Comparison of ENCODE assay signal across 1 cellular context in the genomic region with DNA sequence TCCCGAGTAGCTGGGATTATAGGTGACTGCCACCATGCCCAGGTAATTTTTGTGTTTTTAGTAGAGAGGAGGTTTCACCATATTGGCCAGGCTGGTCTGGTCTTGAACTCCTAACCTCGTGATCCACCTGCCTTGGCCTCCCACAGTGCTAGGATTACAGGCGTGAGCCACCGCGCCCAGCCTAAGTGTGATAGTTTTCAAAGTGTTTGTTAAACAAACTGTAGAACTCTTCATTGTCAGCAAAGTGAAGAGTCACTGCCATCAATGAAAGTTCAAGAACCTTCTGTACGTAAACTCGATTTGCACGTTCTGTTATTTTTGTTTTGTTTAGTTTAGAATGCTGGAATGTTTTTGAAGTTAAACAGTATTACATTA.
TF ChIP-seq lines count a peak whose summit lies in the region.

No MANE protein-coding gene starts in this region.

TF ChIP-seq in HepG2, 621 proteins besides CTCF, POLR2A, EP300 and RAD21 (continued from another document and continues in another):
- TF ChIP-seq ZBTB3 (CRISPR knock-in tag; IDR thresholded peaks at IDR 0.05; ENCODE audit: borderline replicate concordance, low read depth) (no peak), CCAR2 (optimal IDR thresholded peaks at IDR 0.05; ENCODE audit: low read depth, low read length) (no peak), ZNF550 (CRISPR knock-in tag; IDR thresholded peaks at IDR 0.05; ENCODE audit: borderline replicate concordance) (no peak), GATAD2A (CRISPR knock-in tag; IDR thresholded peaks at IDR 0.05) (peak; percentile 86), ZNF326 (CRISPR knock-in tag; IDR thresholded peaks at IDR 0.05; ENCODE audit: borderline replicate concordance) (no peak), ZNF773 (CRISPR knock-in tag; IDR thresholded peaks at IDR 0.05; ENCODE audit: borderline replicate concordance) (no peak), GABPA (IDR thresholded peaks at IDR 0.05; ENCODE audit: low read depth, low read length) (no peak), GABPA (CRISPR knock-in tag; IDR thresholded peaks at IDR 0.05; ENCODE audit: low read depth) (no peak; the same call in 1 of the 2 replicates), ZIK1 (CRISPR knock-in tag; IDR thresholded peaks at IDR 0.05; ENCODE audit: borderline replicate concordance, low read depth) (no peak), ZFAT (CRISPR knock-in tag; conservative IDR thresholded peaks at IDR 0.05) (no peak), FOXK1 (CRISPR knock-in tag; IDR thresholded peaks at IDR 0.05; ENCODE audit: borderline replicate concordance, low read depth) (peak; percentile 19; the same call in 1 of the 2 replicates), BCL6 (CRISPR knock-in tag; IDR thresholded peaks at IDR 0.05) (peak; percentile 90), YEATS4 (CRISPR knock-in tag; IDR thresholded peaks at IDR 0.05; ENCODE audit: borderline replicate concordance) (no peak), ZNF816 (CRISPR knock-in tag; IDR thresholded peaks at IDR 0.05; ENCODE audit: borderline replicate concordance) (no peak), ZNF674 (CRISPR knock-in tag; IDR thresholded peaks at IDR 0.05; ENCODE audit: low read depth) (no peak), FOXO1 (CRISPR knock-in tag; IDR thresholded peaks at IDR 0.05) (peak; percentile 14; the same call in 1 of the 2 replicates), ZNF775 (CRISPR knock-in tag; IDR thresholded peaks at IDR 0.05; ENCODE audit: borderline replicate concordance) (0 out of 2 replicates have a peak, but pooled peaks have one; percentile 35), SRSF1 (optimal IDR thresholded peaks at IDR 0.05; ENCODE audit: low read depth, low read length) (no peak), SP2 (CRISPR knock-in tag; IDR thresholded peaks at IDR 0.05) (no peak), ZNF180 (CRISPR knock-in tag; IDR thresholded peaks at IDR 0.05; ENCODE audit: borderline replicate concordance, low read depth) (no peak), GATA4 (IDR thresholded peaks at IDR 0.05; ENCODE audit: borderline replicate concordance, low read depth) (0 out of 2 replicates have a peak, but pooled peaks have one; percentile 52), SALL1 (CRISPR knock-in tag; IDR thresholded peaks at IDR 0.05) (peak; percentile 48; the same call in 1 of the 2 replicates), ERF (CRISPR knock-in tag; IDR thresholded peaks at IDR 0.05) (no peak), HOXA3 (CRISPR knock-in tag; IDR thresholded peaks at IDR 0.05) (no peak)
- TF ChIP-seq, protein P1, sequence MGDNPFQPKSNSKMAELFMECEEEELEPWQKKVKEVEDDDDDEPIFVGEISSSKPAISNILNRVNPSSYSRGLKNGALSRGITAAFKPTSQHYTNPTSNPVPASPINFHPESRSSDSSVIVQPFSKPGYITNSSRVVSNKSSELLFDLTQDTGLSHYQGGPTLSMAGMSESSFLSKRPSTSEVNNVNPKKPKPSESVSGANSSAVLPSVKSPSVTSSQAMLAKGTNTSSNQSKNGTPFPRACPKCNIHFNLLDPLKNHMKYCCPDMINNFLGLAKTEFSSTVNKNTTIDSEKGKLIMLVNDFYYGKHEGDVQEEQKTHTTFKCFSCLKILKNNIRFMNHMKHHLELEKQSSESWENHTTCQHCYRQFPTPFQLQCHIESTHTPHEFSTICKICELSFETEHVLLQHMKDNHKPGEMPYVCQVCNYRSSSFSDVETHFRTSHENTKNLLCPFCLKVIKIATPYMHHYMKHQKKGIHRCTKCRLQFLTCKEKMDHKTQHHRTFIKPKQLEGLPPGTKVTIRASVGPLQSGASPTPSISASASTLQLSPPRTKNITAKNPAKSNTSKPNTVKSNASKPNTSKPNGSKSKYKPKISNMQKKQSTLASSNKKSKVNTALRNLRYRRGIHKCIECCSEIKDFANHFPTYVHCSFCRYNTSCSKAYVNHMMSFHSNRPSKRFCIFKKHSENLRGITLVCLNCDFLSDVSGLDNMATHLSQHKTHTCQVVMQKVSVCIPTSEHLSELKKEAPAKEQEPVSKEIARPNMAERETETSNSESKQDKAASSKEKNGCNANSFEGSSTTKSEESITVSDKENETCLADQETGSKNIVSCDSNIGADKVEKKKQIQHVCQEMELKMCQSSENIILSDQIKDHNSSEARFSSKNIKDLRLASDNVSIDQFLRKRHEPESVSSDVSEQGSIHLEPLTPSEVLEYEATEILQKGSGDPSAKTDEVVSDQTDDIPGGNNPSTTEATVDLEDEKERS (CRISPR knock-in tag; IDR thresholded peaks at IDR 0.05): peak; percentile 89; the same call in 1 of the 2 replicates
- TF ChIP-seq, protein P2, sequence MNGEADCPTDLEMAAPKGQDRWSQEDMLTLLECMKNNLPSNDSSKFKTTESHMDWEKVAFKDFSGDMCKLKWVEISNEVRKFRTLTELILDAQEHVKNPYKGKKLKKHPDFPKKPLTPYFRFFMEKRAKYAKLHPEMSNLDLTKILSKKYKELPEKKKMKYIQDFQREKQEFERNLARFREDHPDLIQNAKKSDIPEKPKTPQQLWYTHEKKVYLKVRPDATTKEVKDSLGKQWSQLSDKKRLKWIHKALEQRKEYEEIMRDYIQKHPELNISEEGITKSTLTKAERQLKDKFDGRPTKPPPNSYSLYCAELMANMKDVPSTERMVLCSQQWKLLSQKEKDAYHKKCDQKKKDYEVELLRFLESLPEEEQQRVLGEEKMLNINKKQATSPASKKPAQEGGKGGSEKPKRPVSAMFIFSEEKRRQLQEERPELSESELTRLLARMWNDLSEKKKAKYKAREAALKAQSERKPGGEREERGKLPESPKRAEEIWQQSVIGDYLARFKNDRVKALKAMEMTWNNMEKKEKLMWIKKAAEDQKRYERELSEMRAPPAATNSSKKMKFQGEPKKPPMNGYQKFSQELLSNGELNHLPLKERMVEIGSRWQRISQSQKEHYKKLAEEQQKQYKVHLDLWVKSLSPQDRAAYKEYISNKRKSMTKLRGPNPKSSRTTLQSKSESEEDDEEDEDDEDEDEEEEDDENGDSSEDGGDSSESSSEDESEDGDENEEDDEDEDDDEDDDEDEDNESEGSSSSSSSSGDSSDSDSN (CRISPR knock-in tag; IDR thresholded peaks at IDR 0.05): no peak
- TF ChIP-seq, protein P3, sequence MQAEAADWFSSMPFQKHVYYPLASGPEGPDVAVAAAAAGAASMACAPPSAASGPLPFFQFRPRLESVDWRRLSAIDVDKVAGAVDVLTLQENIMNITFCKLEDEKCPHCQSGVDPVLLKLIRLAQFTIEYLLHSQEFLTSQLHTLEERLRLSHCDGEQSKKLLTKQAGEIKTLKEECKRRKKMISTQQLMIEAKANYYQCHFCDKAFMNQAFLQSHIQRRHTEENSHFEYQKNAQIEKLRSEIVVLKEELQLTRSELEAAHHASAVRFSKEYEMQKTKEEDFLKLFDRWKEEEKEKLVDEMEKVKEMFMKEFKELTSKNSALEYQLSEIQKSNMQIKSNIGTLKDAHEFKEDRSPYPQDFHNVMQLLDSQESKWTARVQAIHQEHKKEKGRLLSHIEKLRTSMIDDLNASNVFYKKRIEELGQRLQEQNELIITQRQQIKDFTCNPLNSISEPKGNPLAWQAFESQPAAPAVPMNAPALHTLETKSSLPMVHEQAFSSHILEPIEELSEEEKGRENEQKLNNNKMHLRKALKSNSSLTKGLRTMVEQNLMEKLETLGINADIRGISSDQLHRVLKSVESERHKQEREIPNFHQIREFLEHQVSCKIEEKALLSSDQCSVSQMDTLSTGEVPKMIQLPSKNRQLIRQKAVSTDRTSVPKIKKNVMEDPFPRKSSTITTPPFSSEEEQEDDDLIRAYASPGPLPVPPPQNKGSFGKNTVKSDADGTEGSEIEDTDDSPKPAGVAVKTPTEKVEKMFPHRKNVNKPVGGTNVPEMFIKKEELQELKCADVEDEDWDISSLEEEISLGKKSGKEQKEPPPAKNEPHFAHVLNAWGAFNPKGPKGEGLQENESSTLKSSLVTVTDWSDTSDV (CRISPR knock-in tag; IDR thresholded peaks at IDR 0.05): no peak
- TF ChIP-seq, protein P4, sequence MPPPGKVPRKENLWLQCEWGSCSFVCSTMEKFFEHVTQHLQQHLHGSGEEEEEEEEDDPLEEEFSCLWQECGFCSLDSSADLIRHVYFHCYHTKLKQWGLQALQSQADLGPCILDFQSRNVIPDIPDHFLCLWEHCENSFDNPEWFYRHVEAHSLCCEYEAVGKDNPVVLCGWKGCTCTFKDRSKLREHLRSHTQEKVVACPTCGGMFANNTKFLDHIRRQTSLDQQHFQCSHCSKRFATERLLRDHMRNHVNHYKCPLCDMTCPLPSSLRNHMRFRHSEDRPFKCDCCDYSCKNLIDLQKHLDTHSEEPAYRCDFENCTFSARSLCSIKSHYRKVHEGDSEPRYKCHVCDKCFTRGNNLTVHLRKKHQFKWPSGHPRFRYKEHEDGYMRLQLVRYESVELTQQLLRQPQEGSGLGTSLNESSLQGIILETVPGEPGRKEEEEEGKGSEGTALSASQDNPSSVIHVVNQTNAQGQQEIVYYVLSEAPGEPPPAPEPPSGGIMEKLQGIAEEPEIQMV (CRISPR knock-in tag; IDR thresholded peaks at IDR 0.05; ENCODE audit: low read depth): no peak
- TF ChIP-seq, protein P5, sequence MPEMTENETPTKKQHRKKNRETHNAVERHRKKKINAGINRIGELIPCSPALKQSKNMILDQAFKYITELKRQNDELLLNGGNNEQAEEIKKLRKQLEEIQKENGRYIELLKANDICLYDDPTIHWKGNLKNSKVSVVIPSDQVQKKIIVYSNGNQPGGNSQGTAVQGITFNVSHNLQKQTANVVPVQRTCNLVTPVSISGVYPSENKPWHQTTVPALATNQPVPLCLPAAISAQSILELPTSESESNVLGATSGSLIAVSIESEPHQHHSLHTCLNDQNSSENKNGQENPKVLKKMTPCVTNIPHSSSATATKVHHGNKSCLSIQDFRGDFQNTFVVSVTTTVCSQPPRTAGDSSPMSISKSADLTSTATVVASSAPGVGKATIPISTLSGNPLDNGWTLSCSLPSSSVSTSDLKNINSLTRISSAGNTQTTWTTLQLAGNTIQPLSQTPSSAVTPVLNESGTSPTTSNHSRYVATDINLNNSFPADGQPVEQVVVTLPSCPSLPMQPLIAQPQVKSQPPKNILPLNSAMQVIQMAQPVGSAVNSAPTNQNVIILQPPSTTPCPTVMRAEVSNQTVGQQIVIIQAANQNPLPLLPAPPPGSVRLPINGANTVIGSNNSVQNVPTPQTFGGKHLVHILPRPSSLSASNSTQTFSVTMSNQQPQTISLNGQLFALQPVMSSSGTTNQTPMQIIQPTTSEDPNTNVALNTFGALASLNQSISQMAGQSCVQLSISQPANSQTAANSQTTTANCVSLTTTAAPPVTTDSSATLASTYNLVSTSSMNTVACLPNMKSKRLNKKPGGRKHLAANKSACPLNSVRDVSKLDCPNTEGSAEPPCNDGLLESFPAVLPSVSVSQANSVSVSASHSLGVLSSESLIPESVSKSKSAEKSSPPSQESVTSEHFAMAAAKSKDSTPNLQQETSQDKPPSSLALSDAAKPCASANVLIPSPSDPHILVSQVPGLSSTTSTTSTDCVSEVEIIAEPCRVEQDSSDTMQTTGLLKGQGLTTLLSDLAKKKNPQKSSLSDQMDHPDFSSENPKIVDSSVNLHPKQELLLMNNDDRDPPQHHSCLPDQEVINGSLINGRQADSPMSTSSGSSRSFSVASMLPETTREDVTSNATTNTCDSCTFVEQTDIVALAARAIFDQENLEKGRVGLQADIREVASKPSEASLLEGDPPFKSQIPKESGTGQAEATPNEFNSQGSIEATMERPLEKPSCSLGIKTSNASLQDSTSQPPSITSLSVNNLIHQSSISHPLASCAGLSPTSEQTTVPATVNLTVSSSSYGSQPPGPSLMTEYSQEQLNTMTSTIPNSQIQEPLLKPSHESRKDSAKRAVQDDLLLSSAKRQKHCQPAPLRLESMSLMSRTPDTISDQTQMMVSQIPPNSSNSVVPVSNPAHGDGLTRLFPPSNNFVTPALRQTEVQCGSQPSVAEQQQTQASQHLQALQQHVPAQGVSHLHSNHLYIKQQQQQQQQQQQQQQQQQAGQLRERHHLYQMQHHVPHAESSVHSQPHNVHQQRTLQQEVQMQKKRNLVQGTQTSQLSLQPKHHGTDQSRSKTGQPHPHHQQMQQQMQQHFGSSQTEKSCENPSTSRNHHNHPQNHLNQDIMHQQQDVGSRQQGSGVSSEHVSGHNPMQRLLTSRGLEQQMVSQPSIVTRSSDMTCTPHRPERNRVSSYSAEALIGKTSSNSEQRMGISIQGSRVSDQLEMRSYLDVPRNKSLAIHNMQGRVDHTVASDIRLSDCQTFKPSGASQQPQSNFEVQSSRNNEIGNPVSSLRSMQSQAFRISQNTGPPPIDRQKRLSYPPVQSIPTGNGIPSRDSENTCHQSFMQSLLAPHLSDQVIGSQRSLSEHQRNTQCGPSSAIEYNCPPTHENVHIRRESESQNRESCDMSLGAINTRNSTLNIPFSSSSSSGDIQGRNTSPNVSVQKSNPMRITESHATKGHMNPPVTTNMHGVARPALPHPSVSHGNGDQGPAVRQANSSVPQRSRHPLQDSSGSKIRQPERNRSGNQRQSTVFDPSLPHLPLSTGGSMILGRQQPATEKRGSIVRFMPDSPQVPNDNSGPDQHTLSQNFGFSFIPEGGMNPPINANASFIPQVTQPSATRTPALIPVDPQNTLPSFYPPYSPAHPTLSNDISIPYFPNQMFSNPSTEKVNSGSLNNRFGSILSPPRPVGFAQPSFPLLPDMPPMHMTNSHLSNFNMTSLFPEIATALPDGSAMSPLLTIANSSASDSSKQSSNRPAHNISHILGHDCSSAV (CRISPR knock-in tag; IDR thresholded peaks at IDR 0.05; ENCODE audit: borderline replicate concordance): no peak
- TF ChIP-seq, protein P6, sequence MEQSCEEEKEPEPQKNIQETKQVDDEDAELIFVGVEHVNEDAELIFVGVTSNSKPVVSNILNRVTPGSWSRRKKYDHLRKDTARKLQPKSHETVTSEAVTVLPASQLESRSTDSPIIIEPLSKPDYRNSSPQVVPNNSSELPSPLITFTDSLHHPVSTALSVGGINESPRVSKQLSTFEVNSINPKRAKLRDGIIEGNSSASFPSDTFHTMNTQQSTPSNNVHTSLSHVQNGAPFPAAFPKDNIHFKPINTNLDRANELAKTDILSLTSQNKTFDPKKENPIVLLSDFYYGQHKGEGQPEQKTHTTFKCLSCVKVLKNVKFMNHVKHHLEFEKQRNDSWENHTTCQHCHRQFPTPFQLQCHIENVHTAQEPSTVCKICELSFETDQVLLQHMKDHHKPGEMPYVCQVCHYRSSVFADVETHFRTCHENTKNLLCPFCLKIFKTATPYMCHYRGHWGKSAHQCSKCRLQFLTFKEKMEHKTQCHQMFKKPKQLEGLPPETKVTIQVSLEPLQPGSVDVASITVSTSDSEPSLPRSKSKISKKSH (CRISPR knock-in tag; IDR thresholded peaks at IDR 0.05; ENCODE audit: borderline replicate concordance): no peak
- TF ChIP-seq, protein P7, sequence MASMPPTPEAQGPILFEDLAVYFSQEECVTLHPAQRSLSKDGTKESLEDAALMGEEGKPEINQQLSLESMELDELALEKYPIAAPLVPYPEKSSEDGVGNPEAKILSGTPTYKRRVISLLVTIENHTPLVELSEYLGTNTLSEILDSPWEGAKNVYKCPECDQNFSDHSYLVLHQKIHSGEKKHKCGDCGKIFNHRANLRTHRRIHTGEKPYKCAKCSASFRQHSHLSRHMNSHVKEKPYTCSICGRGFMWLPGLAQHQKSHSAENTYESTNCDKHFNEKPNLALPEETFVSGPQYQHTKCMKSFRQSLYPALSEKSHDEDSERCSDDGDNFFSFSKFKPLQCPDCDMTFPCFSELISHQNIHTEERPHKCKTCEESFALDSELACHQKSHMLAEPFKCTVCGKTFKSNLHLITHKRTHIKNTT (CRISPR knock-in tag; IDR thresholded peaks at IDR 0.05): no peak
- TF ChIP-seq, protein P8, sequence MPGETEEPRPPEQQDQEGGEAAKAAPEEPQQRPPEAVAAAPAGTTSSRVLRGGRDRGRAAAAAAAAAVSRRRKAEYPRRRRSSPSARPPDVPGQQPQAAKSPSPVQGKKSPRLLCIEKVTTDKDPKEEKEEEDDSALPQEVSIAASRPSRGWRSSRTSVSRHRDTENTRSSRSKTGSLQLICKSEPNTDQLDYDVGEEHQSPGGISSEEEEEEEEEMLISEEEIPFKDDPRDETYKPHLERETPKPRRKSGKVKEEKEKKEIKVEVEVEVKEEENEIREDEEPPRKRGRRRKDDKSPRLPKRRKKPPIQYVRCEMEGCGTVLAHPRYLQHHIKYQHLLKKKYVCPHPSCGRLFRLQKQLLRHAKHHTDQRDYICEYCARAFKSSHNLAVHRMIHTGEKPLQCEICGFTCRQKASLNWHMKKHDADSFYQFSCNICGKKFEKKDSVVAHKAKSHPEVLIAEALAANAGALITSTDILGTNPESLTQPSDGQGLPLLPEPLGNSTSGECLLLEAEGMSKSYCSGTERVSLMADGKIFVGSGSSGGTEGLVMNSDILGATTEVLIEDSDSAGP (CRISPR knock-in tag; IDR thresholded peaks at IDR 0.05; ENCODE audit: borderline replicate concordance): no peak
